8 cellular contexts compared by ENCODE assay signal in the genomic region with DNA sequence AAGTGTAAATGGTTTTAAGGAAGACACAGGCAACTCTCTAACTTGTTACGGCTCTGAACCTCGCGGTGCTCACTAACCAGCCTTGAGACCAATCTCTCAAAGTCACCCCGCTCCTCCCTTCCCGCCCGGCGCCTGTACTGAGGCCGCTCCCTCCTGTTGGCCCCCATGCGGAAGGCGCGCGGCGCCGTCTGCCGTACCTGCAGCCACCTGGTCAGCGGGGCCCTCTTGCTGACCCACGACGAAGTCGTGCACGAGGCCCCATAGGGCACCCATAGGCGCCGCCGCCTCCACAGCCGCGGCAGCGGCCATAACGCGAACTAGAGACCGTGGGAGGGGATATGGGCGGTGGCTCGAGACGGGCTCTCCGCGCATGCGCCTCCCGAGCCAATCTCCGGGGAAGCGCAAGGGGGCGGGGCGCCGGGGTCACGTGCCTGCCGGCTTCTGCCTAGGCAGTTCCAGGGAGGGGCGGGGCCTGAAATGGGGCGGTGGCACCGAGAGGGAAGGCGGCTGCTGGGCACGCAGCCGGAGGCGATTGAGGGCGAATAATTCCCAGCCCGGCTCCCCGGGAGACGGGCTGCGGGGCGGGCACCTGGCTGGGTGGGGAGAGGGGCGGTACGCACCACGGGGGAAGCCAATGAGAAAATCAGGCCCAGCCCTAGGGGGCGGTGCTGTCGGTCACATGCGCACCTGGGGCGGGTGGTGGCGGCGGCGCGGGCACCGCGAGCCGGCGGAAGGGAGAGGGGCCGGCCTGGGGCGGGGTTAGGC. TPM values are rescaled to one million over a fixed set of nuclear protein-coding genes. Genes with fewer than 3 reads are reported as not detected.
DNase-seq lines count a peak whose midpoint lies in the region; TF ChIP-seq lines count a peak whose summit lies in the region.

MMS19 (minus strand) TSS at position 347 of the 765 bp plus-strand sequence; CDS start at position 309, 38 bp downstream.

- H3K27me3 Mint-ChIP-seq in HFFc6 (ENCODE audit: insufficient read depth) = no peaks in the 10 kb centered on the region; the same call in none of the 2 replicates
- peaks cover 43% of the 10 kb centered on the region for H3K27me3 Mint-ChIP-seq in activated naive CD4-positive, alpha-beta T cell treated with anti-CD3 and anti-CD28 coated beads, Interleukin-2, amount 10 ng/mL, durations not matched to agents 7 days and 5 days

- peak; percentile 90 for DNase-seq in GM04503 (ENCODE audit: low read depth)
- DNase-seq in HFFc6 = peak; percentile 97
- peak; percentile 99 for DNase-seq in NB4 (ENCODE audit: low read depth)
- peak; percentile 45 for DNase-seq in SK-N-MC (ENCODE audit: low read depth, low spot score)
- peak; percentile 100 for DNase-seq in activated naive CD4-positive, alpha-beta T cell treated with anti-CD3 and anti-CD28 coated beads, Interleukin-2, amount 10 ng/mL, durations not matched to agents 7 days and 5 days
- peak; percentile 99 for DNase-seq in germinal center (ENCODE audit: low spot score)
- DNase-seq in occipital lobe (lab: John Stamatoyannopoulos, UW) = peak; percentile 100

- TF ChIP-seq CTCF in HFFc6 (IDR thresholded peaks at IDR 0.05) = peak; percentile 60
- TF ChIP-seq CTCF in NB4 (IDR thresholded peaks at IDR 0.05; ENCODE audit: low read depth, low read length) = no peak

- H3K4me3 ChIP-seq in NB4 (ENCODE audit: low read depth, low read length) (peak within 1 kb of the TSS; percentile 88), SK-N-MC (peak within 1 kb of the TSS; percentile 85)

- H3K27ac Mint-ChIP-seq in HFFc6 = peak within 1 kb of the TSS; percentile 81
- peak within 1 kb of the TSS; percentile 97 for H3K27ac Mint-ChIP-seq in activated naive CD4-positive, alpha-beta T cell treated with anti-CD3 and anti-CD28 coated beads, Interleukin-2, amount 10 ng/mL, durations not matched to agents 7 days and 5 days

- peak within 1 kb of the TSS; percentile 83 for H3K9ac ChIP-seq in SK-N-MC (ENCODE audit: insufficient read length)

- no peaks in the 10 kb centered on the region; the same call in 1 of the 2 replicates for H3K36me3 Mint-ChIP-seq in HFFc6 (ENCODE audit: low read depth)
- peaks cover 6% of the 10 kb centered on the region for H3K36me3 Mint-ChIP-seq in activated naive CD4-positive, alpha-beta T cell treated with anti-CD3 and anti-CD28 coated beads, Interleukin-2, amount 10 ng/mL, durations not matched to agents 7 days and 5 days

- peaks cover 57% of the 10 kb centered on the region for H3K4me1 Mint-ChIP-seq in HFFc6 (ENCODE audit: low read depth)
- peaks cover 42% of the 10 kb centered on the region for H3K4me1 Mint-ChIP-seq in activated naive CD4-positive, alpha-beta T cell treated with anti-CD3 and anti-CD28 coated beads, Interleukin-2, amount 10 ng/mL, durations not matched to agents 7 days and 5 days

- peak within 1 kb of the TSS; percentile 68; the same call in 1 of the 2 replicates for H3K27ac ChIP-seq in SK-N-MC
- peak within 1 kb of the TSS; percentile 92 for H3K27ac ChIP-seq in temporal lobe (ENCODE audit: low read depth, low read length)

- H3K9me3 ChIP-seq in SK-N-MC (ENCODE audit: low read depth, low read length) = no peaks in the 10 kb centered on the region

- TF ChIP-seq POLR2A in NB4 (IDR thresholded peaks at IDR 0.05; ENCODE audit: extremely low read depth, insufficient read length) = peak; percentile 88

- CTCF ChIA-PET in activated naive CD4-positive, alpha-beta T cell treated with anti-CD3 and anti-CD28 coated beads, Interleukin-2, amount 10 ng/mL, durations not matched to agents 7 days and 5 days (lab: Charles Lee) = no interaction called here

- peak within 1 kb of the TSS; percentile 93 for H3K4me3 Mint-ChIP-seq in HFFc6
- H3K4me3 Mint-ChIP-seq in activated naive CD4-positive, alpha-beta T cell treated with anti-CD3 and anti-CD28 coated beads, Interleukin-2, amount 10 ng/mL, durations not matched to agents 7 days and 5 days = peak within 1 kb of the TSS; percentile 97

- H3K9me3 Mint-ChIP-seq in HFFc6 = no peaks in the 10 kb centered on the region
- no peaks in the 10 kb centered on the region for H3K9me3 Mint-ChIP-seq in activated naive CD4-positive, alpha-beta T cell treated with anti-CD3 and anti-CD28 coated beads, Interleukin-2, amount 10 ng/mL, durations not matched to agents 7 days and 5 days

- H3K36me3 ChIP-seq in SK-N-MC (ENCODE audit: insufficient read depth, low read length) = no peaks in the 10 kb centered on the region

RNA-seq across cellular contexts. Expression of gene MMS19, which starts in this region (rescaled TPM):
- total RNA-seq in HFFc6 (2021; fragmentation: NEBNext Ultra II Directional; extraction: Animal tissue kit (Norgen Biotek cat#: 25700)) = 10 to 100 TPM; 53.8 to 61.2 (median 56.3) TPM
- total RNA-seq in occipital lobe (55.4 TPM), temporal lobe (49.7 TPM)

Comparison
In these comparisons a context has a peak if more than half of its experiments do, and no peak if none do; other contexts are left out.
1. Peak in every context shown above with its lines: DNase-seq, H3K4me3 ChIP-seq and H3K27ac ChIP-seq.
2. DNase-seq: peak in every context shown above with its lines; median percentile 100 in activated naive CD4-positive, alpha-beta T cell treated with anti-CD3 and anti-CD28 coated beads, Interleukin-2, amount 10 ng/mL, durations not matched to agents 7 days and 5 days; 100 in occipital lobe; 99 in NB4; 99 in germinal center; 97 in HFFc6; 90 in GM04503; 45 in SK-N-MC.